ENCODE assay signal across 9 cellular contexts in the genomic region with DNA sequence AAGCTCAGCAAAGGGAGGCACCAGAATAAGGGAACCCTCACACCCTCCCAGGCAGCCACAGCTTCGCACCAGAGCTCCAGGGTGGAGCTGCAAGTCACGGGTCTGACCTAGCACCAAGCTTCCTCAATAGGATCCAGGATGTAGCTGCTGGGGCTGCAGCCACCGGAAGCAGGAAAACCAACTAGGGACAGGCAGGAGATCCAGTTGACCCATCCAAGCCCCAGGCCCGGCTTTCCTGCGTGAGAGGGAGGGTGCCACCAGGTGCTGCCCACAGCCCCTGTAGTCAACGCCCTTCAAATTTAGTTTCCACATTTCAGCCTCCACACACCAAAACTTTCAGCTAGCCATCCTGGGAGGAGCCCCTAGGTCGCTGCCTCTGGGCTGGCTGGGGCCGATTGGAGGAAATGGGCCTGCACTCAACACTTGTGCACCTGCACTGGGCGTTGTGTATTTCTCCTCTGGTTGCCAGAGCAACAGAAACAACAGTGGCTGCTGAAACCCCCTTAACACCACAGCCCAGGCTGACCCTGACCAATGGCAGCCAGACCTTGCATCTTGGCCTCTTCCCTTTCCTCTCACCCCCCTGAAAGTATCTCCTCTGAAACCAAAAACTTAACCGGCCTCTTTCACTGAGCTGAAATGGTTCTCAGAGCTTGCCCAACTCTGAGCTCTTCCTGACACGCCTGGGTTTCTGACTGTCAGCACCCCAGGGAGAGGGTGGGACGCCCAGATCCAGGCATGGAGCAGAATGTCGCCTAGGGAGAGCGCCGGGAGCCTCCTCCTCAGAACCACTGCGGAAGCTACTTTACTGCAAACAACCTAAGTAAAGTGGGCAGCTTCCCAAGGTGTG.
DNase-seq lines count a peak whose midpoint lies in the region; ATAC-seq and TF ChIP-seq lines count a peak whose summit lies in the region.
"Had no signal": no experiment of that assay in that cellular context is flagged by ENCODE, and none has a peak within 500 bp of the region (broad histone marks: within the 10 kb centered on the region; RNA-seq: fewer than 3 reads in every experiment).

No MANE protein-coding gene starts in this region.

- no peaks in the 10 kb centered on the region for H3K79me2 ChIP-seq in Loucy (ENCODE audit: insufficient read depth, low read length)
- H3K79me2 ChIP-seq in PC-3 (ENCODE audit: low read length): no peaks in the 10 kb centered on the region

- H3K9me3 ChIP-seq in Loucy (ENCODE audit: insufficient read depth, low read depth, low read length): no peaks in the 10 kb centered on the region
- H3K9me3 ChIP-seq in mucosa of descending colon: no peaks in the 10 kb centered on the region
- H3K9me3 ChIP-seq in PC-3 (ENCODE audit: low read length): no peaks in the 10 kb centered on the region
- H3K9me3 ChIP-seq: thoracic aorta had no signal

- peak overlapping the region; percentile 48 for H3K4me3 ChIP-seq in Loucy (ENCODE audit: low read length, poor library complexity, severe bottlenecking)
- no peak overlapping the region for H3K4me3 ChIP-seq in mucosa of descending colon
- H3K4me3 ChIP-seq in PC-3 (ENCODE audit: low read length): no peak overlapping the region
- H3K4me3 ChIP-seq: thoracic aorta had no signal

- CTCF ChIA-PET in PC-3 (lab: Charles Lee): interaction anchor here (0.6 kb wide), 1 partner anchor 68 kb away, joined by 3 read pairs; no protein-coding TSS in a partner anchor

- peak overlapping the region; percentile 19; the same call in 1 of the 2 replicates for H2AFZ ChIP-seq in Loucy (ENCODE audit: low read length)
- no peak overlapping the region for H2AFZ ChIP-seq in PC-3 (ENCODE audit: low read length)

- H3K9ac ChIP-seq in Loucy (ENCODE audit: low read depth, low read length, poor library complexity, severe bottlenecking) (peak overlapping the region; percentile 59), PC-3 (ENCODE audit: low read length) (no peak overlapping the region)

- H3K27ac ChIP-seq in PC-3 (ENCODE audit: low read length): no peak overlapping the region
- H3K27ac ChIP-seq: thoracic aorta had no signal

- H3K9me2 ChIP-seq in Loucy (replicated peaks; ENCODE audit: low read depth, low read length) (no peaks in the 10 kb centered on the region), PC-3 (replicated peaks; ENCODE audit: low read length) (no peaks in the 10 kb centered on the region)

- TF ChIP-seq CTCF in Loucy (conservative IDR thresholded peaks at IDR 0.05; ENCODE audit: low read length) (no peak), mucosa of descending colon (IDR thresholded peaks at IDR 0.05) (no peak), PC-3 (conservative IDR thresholded peaks at IDR 0.05; ENCODE audit: low read depth, low read length) (no peak)

- intact Hi-C loops in mucosa of descending colon (cut with DNase I, micrococcal nuclease): no loop called here
- intact Hi-C loops in PC-3 (cut with micrococcal nuclease): no loop called here

- H3K4me1 ChIP-seq in Loucy (ENCODE audit: insufficient read depth, low read length, poor library complexity, severe bottlenecking) (peaks cover 52% of the 10 kb centered on the region), mucosa of descending colon (ENCODE audit: low read depth) (no peaks in the 10 kb centered on the region), PC-3 (ENCODE audit: insufficient read depth, low read length) (no peaks in the 10 kb centered on the region)

- H3K4me2 ChIP-seq in Loucy (ENCODE audit: low read depth, low read length, poor library complexity, severe bottlenecking) (peak overlapping the region; percentile 68), PC-3 (ENCODE audit: low read length) (no peak overlapping the region)

- H3K36me3 ChIP-seq in Loucy (ENCODE audit: insufficient read depth, low read length): no peaks in the 10 kb centered on the region
- H3K36me3 ChIP-seq in mucosa of descending colon (ENCODE audit: low read depth): no peaks in the 10 kb centered on the region
- H3K36me3 ChIP-seq in PC-3 (ENCODE audit: low read depth, low read length): no peaks in the 10 kb centered on the region
- H3K36me3 ChIP-seq: thoracic aorta had no signal

- BruUV-seq in PC-3 (replicated peaks; lab: Mats Ljungman, UMichigan): no TSS peak

- no peaks in the 10 kb centered on the region for H3K27me3 ChIP-seq in Loucy (ENCODE audit: insufficient read depth, low read length, poor library complexity, severe bottlenecking)
- no peaks in the 10 kb centered on the region for H3K27me3 ChIP-seq in PC-3 (ENCODE audit: low read length)

- ATAC-seq in GM18498 (IDR thresholded peaks at IDR 0.05; ENCODE audit: unreplicated experiment) (peak; percentile 99), GM21529 (IDR thresholded peaks at IDR 0.05; ENCODE audit: unreplicated experiment) (peak; percentile 98), mucosa of descending colon (peak; percentile 86), PC-3 (no peak)

- H4K20me1 ChIP-seq in Loucy (ENCODE audit: insufficient read depth, low read length, poor library complexity, severe bottlenecking) (no peaks in the 10 kb centered on the region), PC-3 (ENCODE audit: low read length) (no peaks in the 10 kb centered on the region)

- POLR2A ChIA-PET in PC-3 (lab: Charles Lee; ENCODE audit: unreplicated experiment): no interaction called here

- peak; percentile 44 for DNase-seq in activated effector memory CD4-positive, alpha-beta T cell treated with Interleukin-2 at 50 U/mL for 16 hours
- peak; percentile 42 to 77 (median 42) for DNase-seq in mucosa of descending colon
- no peak for DNase-seq in PC-3
- DNase-seq in DMS79 treated with DMSO at 0.1 percent for 48 hours (lab: John Stamatoyannopoulos, UW): no peak
- DNase-seq in AML-193 (lab: John Stamatoyannopoulos, UW): no peak

- 0 out of 2 replicates have a peak, but pooled peaks cover 7% of the 10 kb centered on the region for H3F3A ChIP-seq in Loucy (ENCODE audit: low read depth)
- H3F3A ChIP-seq in PC-3 (ENCODE audit: low read length, unreplicated experiment): no peaks in the 10 kb centered on the region

Comparison
In these comparisons a context has a peak if more than half of its experiments do, and no peak if none do; other contexts are left out.
1. DNase-seq: peak in activated effector memory CD4-positive, alpha-beta T cell treated with Interleukin-2 at 50 U/mL for 16 hours (single experiment) and mucosa of descending colon (3 of 3); none in PC-3 (single experiment), DMS79 treated with DMSO at 0.1 percent for 48 hours (single experiment) and AML-193 (0 of 2).